8 cellular contexts compared by ENCODE assay signal in the genomic region with DNA sequence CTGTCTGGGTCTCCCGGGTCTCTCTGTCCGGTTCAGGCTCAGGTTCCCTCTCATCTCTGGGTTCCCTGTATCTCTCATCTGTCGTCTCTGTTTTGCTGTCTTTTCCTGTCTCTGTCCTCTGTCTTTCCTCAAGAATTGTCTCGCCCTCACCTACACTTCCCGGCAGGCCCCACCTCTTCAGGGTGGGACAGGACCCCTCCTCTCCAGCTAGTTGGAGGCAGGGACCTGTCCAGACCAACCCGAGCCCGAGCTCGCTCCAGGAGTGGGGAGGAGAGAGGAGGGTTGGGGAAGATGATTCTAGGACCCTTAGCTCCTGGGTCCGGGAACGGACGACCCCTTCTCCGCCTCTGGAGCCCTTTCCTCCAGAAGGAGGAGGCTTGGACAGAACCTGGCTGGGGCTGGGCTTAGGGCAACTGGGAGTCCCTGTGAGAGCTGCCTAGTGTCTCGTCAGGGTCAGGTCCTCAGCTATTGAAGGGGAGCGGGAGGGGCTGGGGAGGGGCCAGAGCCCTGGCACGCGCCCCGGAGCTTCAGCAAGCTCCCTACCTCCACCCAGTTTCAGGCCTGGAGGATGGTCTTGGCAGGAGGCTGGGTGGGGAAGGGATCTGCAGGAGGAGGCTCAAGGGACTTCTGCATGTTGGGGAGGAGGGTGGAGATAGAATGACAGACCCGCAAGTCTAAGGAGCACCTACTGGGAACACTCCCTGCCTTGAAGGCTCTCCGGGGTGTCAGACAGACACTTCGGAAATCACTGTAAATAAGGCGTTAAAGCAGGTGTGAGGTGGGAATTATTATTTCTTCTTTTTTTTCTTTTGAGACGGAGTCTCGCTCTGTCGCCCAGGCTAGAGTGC. TPM values are rescaled to one million over a fixed set of nuclear protein-coding genes. Genes with fewer than 3 reads are reported as not detected.
A peak's percentile ranks its signal among the peaks of the same experiment; 100 is the strongest.
DNase-seq lines count a peak whose midpoint lies in the region; ATAC-seq, FAIRE-seq and TF ChIP-seq lines count a peak whose summit lies in the region.

No MANE protein-coding gene starts in this region.

- FAIRE-seq in A549 (lab: Jason Lieb, UNC) = no peak

- CTCF ChIA-PET in A549 (lab: Yijun Ruan, JAX) = interaction anchor here (1.3 to 9.6 kb wide), 4 partner anchors 10 to 145 kb away, joined by 4 to 75 read pairs (median 6); no protein-coding TSS in a partner anchor

- ATAC-seq in A549 = peak in 1 of 2 experiments; percentile 11; a peak in 1 of 6 replicates
- ATAC-seq in stimulated activated naive CD8-positive, alpha-beta T cell treated with anti-CD3 and anti-CD28 coated beads, Interleukin-15, amount 100 ng/mL, for 72 hours = no peak

- H3K4me2 ChIP-seq in A549 = peak overlapping the region; percentile 99

- H3K27me3 ChIP-seq in adipocyte (replicated peaks; ENCODE audit: control insufficient read depth, insufficient read depth, low read length) = no peaks in the 10 kb centered on the region

- H3K9me3 Mint-ChIP-seq in stimulated activated naive CD8-positive, alpha-beta T cell treated with anti-CD3 and anti-CD28 coated beads, Interleukin-15, amount 100 ng/mL, for 72 hours = no peaks in the 10 kb centered on the region

- H3K27me3 Mint-ChIP-seq in stimulated activated naive CD8-positive, alpha-beta T cell treated with anti-CD3 and anti-CD28 coated beads, Interleukin-15, amount 100 ng/mL, for 72 hours = no peaks in the 10 kb centered on the region

- 62% methylated on average over 18 of the region's 24 CpGs for WGBS in A549 (ENCODE audit: missing lambda C conversion rate)

- no peak for DNase-seq in A549 (ENCODE audit: low read depth in 1 of 2, low spot score in 1 of 2)
- no peak for DNase-seq in HFF-Myc (ENCODE audit: extremely low read depth, low read depth)
- DNase-seq in adipocyte (ENCODE audit: low read depth) = no peak
- no peak for DNase-seq in stimulated activated naive CD8-positive, alpha-beta T cell treated with anti-CD3 and anti-CD28 coated beads, Interleukin-15, amount 100 ng/mL, for 72 hours
- no peak for DNase-seq in medulla oblongata (ENCODE audit: extremely low spot score)
- DNase-seq in SKM-1 treated with dmso at 0.1 percent for 144 hours (lab: John Stamatoyannopoulos, UW; ENCODE audit: unreplicated experiment) = no peak
- DNase-seq in NCI-H2081 treated with DMSO at 0.1 percent for 48 hours (lab: John Stamatoyannopoulos, UW) = no peak

- no peak for TF ChIP-seq RAD21 in A549 (conservative IDR thresholded peaks at IDR 0.05 in 1 of 2, IDR thresholded peaks at IDR 0.05 in 1 of 2)

- no peak for TF ChIP-seq EP300 in A549 (IDR thresholded peaks at IDR 0.05)

- no peak for TF ChIP-seq POLR2A in A549 (IDR thresholded peaks at IDR 0.05; ENCODE audit: low read length)

- H3K4me3 Mint-ChIP-seq in stimulated activated naive CD8-positive, alpha-beta T cell treated with anti-CD3 and anti-CD28 coated beads, Interleukin-15, amount 100 ng/mL, for 72 hours = peak overlapping the region; percentile 91 to 98

- H3K27ac Mint-ChIP-seq in stimulated activated naive CD8-positive, alpha-beta T cell treated with anti-CD3 and anti-CD28 coated beads, Interleukin-15, amount 100 ng/mL, for 72 hours = peak overlapping the region; percentile 92 to 93

- POLR2A ChIA-PET in A549 (lab: Yijun Ruan, JAX) = interaction anchor here (0.5 kb wide), 1 partner anchor 20 kb away, joined by 3 read pairs; no protein-coding TSS in a partner anchor

- no peak for TF ChIP-seq CTCF in A549 (IDR thresholded peaks at IDR 0.05)
- no peak for TF ChIP-seq CTCF in HFF-Myc (IDR thresholded peaks at IDR 0.05; ENCODE audit: low read depth, low read length, missing control alignments)

- H3K4me1 ChIP-seq in A549 = peaks cover 33% of the 10 kb centered on the region
- peaks cover 20% of the 10 kb centered on the region for H3K4me1 ChIP-seq in adipocyte (ENCODE audit: control insufficient read depth, insufficient read depth, low read length)

- peak overlapping the region; percentile 83 for H3K9ac ChIP-seq in adipocyte (ENCODE audit: low read length)

- H3K4me3 ChIP-seq in A549 = peak overlapping the region; percentile 89
- H3K4me3 ChIP-seq in HFF-Myc (replicated peaks; ENCODE audit: low read depth, low read length) = peak overlapping the region; percentile 76
- H3K4me3 ChIP-seq in adipocyte (ENCODE audit: low read length) = peak overlapping the region; percentile 90
- H3K4me3 ChIP-seq in iPS-18c (ENCODE audit: insufficient read depth, low read depth, low read length) = peak overlapping the region; percentile 84

- peaks cover 71% of the 10 kb centered on the region for H3K4me1 Mint-ChIP-seq in stimulated activated naive CD8-positive, alpha-beta T cell treated with anti-CD3 and anti-CD28 coated beads, Interleukin-15, amount 100 ng/mL, for 72 hours

- H3K9me3 ChIP-seq in A549 (no peaks in the 10 kb centered on the region), adipocyte (ENCODE audit: control insufficient read depth, low read length) (no peaks in the 10 kb centered on the region), iPS-18c (ENCODE audit: control insufficient read depth, insufficient read depth, low read length) (no peaks in the 10 kb centered on the region)

- peak overlapping the region; percentile 91 to 96 for H3K27ac ChIP-seq in A549

- no peaks in the 10 kb centered on the region for H3K36me3 ChIP-seq in adipocyte (ENCODE audit: control insufficient read depth, insufficient read depth, low read length, severe bottlenecking)

TF ChIP-seq in A549, 52 proteins besides CTCF, POLR2A, EP300 and RAD21:
- TF ChIP-seq CEBPB (IDR thresholded peaks at IDR 0.05) = no peak
- TF ChIP-seq HEYL (CRISPR knock-in tag; IDR thresholded peaks at IDR 0.05) = no peak
- TF ChIP-seq, protein P1, sequence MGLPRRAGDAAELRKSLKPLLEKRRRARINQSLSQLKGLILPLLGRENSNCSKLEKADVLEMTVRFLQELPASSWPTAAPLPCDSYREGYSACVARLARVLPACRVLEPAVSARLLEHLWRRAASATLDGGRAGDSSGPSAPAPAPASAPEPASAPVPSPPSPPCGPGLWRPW (IDR thresholded peaks at IDR 0.05) = no peak
- no peak for TF ChIP-seq JUNB (IDR thresholded peaks at IDR 0.05)
- TF ChIP-seq PHF8 (IDR thresholded peaks at IDR 0.05; ENCODE audit: borderline replicate concordance, low read depth) = no peak
- TF ChIP-seq ZSCAN20 (CRISPR knock-in tag; IDR thresholded peaks at IDR 0.05) = no peak
- TF ChIP-seq MAFK (IDR thresholded peaks at IDR 0.05; ENCODE audit: partially characterized antibody) = no peak
- TF ChIP-seq MAZ (IDR thresholded peaks at IDR 0.05; ENCODE audit: borderline replicate concordance, low read depth, low read length) = no peak
- no peak for TF ChIP-seq NFE2L2 (conservative IDR thresholded peaks at IDR 0.05; ENCODE audit: low read length)
- TF ChIP-seq POLR2AphosphoS2 (conservative IDR thresholded peaks at IDR 0.05; ENCODE audit: low read length) = no peak
- TF ChIP-seq RCOR1 (IDR thresholded peaks at IDR 0.05; ENCODE audit: low read depth, low read length) = no peak
- no peak for TF ChIP-seq HDAC2 (IDR thresholded peaks at IDR 0.05)
- TF ChIP-seq TFCP2L1 (CRISPR knock-in tag; IDR thresholded peaks at IDR 0.05) = no peak
- no peak for TF ChIP-seq HOXB5 (CRISPR knock-in tag; IDR thresholded peaks at IDR 0.05)
- TF ChIP-seq KDM5A (IDR thresholded peaks at IDR 0.05) = no peak

RNA-seq across cellular contexts. Expression of a gene that starts 26.3 kb away (rescaled TPM):
- polyA plus RNA-seq in A549 (2011; rRNA removed) (12.8 and 15.6 TPM in 2 replicates), A549 (2017; fragmentation: RNase III; extraction: RNeasy Plus Mini Kit Qiagen cat#74134 plus additional on column Dnase treatment) (4.4 to 4.9 TPM (median 4.8 TPM) in 3 replicates)
- polyA plus RNA-seq in A549 (2012; cell fraction: cytosol; rRNA removed) = 2.7 and 3.1 TPM in 2 replicates
- polyA plus RNA-seq in A549 (2012; cell fraction: nucleus; rRNA removed) = 3.2 and 8.2 TPM in 2 replicates
- polyA minus RNA-seq in A549 (2011; rRNA and poly(A)+ RNA removed) = 11.8 and 18.6 TPM in 2 replicates
